ENCODE assay signal across 1 cellular context in the genomic region with DNA sequence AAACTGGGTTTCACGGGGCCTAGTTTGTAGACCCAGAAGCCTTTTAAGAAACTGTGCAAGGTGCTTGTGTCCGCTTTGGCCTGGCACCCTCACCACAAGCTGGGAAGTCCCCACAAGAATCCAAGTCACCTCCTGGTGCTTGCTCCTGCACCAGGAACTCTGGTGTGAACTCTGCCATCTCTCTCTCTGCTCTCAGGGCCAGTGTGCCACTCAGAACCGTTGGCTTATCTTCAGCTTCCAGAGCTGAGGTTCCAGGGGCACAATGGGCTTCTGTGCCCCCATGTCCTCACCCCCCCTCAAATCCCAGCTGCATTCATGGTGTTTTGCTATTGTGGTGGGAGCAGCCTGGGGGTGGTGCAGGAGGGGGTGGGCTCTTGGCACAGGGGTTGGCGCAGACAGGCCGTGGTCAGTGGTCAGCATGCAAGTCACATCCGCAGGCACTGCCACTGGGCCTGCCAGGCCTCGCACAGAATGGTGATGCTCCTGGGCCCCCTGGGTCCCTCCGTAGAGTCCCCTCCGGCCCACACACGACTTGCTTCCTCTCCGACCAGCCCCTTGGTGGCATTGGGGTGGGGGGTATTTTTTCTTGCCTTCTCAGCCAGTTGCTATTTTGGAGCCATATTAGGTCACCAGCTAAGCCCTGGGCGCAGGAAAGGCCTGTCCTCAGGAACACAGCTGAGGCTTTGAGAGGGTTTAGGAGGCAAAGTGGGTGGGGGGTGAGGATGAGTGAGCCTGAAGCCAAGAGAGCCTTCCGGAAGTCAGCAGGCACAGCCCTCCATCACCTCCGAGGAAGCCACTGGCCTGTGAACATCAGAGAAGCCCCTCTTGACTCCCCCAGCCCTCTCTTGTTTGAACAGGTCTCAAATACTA.
TF ChIP-seq lines count a peak whose summit lies in the region.

No MANE protein-coding gene starts in this region.

TF ChIP-seq in SK-N-SH treated with all-trans-retinoic acid at 6 μM for 48 hours, 23 proteins besides CTCF, POLR2A, EP300 and RAD21 (continued from another document):
- no peak for TF ChIP-seq CSDC2 (CRISPR knock-in tag; IDR thresholded peaks at IDR 0.05)
- TF ChIP-seq BACH2 (CRISPR knock-in tag; IDR thresholded peaks at IDR 0.05; ENCODE audit: borderline replicate concordance), result no peak
- no peak for TF ChIP-seq RARB (CRISPR knock-in tag; IDR thresholded peaks at IDR 0.05)
- TF ChIP-seq ESRRG (CRISPR knock-in tag; IDR thresholded peaks at IDR 0.05), result no peak
- TF ChIP-seq, protein P1, sequence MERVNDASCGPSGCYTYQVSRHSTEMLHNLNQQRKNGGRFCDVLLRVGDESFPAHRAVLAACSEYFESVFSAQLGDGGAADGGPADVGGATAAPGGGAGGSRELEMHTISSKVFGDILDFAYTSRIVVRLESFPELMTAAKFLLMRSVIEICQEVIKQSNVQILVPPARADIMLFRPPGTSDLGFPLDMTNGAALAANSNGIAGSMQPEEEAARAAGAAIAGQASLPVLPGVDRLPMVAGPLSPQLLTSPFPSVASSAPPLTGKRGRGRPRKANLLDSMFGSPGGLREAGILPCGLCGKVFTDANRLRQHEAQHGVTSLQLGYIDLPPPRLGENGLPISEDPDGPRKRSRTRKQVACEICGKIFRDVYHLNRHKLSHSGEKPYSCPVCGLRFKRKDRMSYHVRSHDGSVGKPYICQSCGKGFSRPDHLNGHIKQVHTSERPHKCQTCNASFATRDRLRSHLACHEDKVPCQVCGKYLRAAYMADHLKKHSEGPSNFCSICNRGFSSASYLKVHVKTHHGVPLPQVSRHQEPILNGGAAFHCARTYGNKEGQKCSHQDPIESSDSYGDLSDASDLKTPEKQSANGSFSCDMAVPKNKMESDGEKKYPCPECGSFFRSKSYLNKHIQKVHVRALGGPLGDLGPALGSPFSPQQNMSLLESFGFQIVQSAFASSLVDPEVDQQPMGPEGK (CRISPR knock-in tag; IDR thresholded peaks at IDR 0.05; ENCODE audit: borderline replicate concordance), result no peak
- no peak for TF ChIP-seq TOX (CRISPR knock-in tag; IDR thresholded peaks at IDR 0.05; ENCODE audit: borderline replicate concordance)
- TF ChIP-seq ARNTL (CRISPR knock-in tag; IDR thresholded peaks at IDR 0.05; ENCODE audit: borderline replicate concordance, low read depth), result no peak
- TF ChIP-seq GLIS3 (CRISPR knock-in tag; IDR thresholded peaks at IDR 0.05), result no peak
- TF ChIP-seq, protein P2, sequence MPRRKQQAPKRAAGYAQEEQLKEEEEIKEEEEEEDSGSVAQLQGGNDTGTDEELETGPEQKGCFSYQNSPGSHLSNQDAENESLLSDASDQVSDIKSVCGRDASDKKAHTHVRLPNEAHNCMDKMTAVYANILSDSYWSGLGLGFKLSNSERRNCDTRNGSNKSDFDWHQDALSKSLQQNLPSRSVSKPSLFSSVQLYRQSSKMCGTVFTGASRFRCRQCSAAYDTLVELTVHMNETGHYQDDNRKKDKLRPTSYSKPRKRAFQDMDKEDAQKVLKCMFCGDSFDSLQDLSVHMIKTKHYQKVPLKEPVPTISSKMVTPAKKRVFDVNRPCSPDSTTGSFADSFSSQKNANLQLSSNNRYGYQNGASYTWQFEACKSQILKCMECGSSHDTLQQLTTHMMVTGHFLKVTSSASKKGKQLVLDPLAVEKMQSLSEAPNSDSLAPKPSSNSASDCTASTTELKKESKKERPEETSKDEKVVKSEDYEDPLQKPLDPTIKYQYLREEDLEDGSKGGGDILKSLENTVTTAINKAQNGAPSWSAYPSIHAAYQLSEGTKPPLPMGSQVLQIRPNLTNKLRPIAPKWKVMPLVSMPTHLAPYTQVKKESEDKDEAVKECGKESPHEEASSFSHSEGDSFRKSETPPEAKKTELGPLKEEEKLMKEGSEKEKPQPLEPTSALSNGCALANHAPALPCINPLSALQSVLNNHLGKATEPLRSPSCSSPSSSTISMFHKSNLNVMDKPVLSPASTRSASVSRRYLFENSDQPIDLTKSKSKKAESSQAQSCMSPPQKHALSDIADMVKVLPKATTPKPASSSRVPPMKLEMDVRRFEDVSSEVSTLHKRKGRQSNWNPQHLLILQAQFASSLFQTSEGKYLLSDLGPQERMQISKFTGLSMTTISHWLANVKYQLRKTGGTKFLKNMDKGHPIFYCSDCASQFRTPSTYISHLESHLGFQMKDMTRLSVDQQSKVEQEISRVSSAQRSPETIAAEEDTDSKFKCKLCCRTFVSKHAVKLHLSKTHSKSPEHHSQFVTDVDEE (CRISPR knock-in tag; IDR thresholded peaks at IDR 0.05), result no peak
- no peak for TF ChIP-seq ZNF8 (CRISPR knock-in tag; IDR thresholded peaks at IDR 0.05)
